Comparison of ENCODE assay signal across 2 cellular contexts in genomic region chr1:32944180-32944579, GRCh38.
TF ChIP-seq lines count a peak whose summit lies in the region.

No MANE protein-coding gene starts in this region.

TF ChIP-seq in liver, 16 proteins besides CTCF, POLR2A, EP300 and RAD21:
- TF ChIP-seq, protein P1, sequence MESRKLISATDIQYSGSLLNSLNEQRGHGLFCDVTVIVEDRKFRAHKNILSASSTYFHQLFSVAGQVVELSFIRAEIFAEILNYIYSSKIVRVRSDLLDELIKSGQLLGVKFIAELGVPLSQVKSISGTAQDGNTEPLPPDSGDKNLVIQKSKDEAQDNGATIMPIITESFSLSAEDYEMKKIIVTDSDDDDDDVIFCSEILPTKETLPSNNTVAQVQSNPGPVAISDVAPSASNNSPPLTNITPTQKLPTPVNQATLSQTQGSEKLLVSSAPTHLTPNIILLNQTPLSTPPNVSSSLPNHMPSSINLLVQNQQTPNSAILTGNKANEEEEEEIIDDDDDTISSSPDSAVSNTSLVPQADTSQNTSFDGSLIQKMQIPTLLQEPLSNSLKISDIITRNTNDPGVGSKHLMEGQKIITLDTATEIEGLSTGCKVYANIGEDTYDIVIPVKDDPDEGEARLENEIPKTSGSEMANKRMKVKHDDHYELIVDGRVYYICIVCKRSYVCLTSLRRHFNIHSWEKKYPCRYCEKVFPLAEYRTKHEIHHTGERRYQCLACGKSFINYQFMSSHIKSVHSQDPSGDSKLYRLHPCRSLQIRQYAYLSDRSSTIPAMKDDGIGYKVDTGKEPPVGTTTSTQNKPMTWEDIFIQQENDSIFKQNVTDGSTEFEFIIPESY (IDR thresholded peaks at IDR 0.05) = no peak
- TF ChIP-seq REST (IDR thresholded peaks at IDR 0.05) (no peak), SP1 (IDR thresholded peaks at IDR 0.05) (peak; percentile 35), HNF4A (conservative IDR thresholded peaks at IDR 0.05) (peak; percentile 23 to 56)

TF ChIP-seq in HepG2, 621 proteins besides CTCF, POLR2A, EP300 and RAD21:
- TF ChIP-seq ZNF317 (CRISPR knock-in tag; IDR thresholded peaks at IDR 0.05) = no peak
- no peak for TF ChIP-seq ZSCAN20 (CRISPR knock-in tag; IDR thresholded peaks at IDR 0.05; ENCODE audit: borderline replicate concordance)
